26 cellular contexts compared by ENCODE assay signal in genomic region chr2:51516667-51517066, GRCh38.
"Had no signal": no experiment of that assay in that cellular context is flagged by ENCODE, and none has a peak within 500 bp of the region (broad histone marks: within the 10 kb centered on the region; RNA-seq: fewer than 3 reads in every experiment).

No MANE protein-coding gene starts in this region.

- ATAC-seq: gastroesophageal sphincter; naive thymus-derived CD4-positive, alpha-beta T cell; pancreas; psoas muscle; stimulated activated naive B cell treated with anti-CD40 and anti-IgM and Interleukin-4, amounts not matched to agents 10 μg/mL and 1 μg/mL and 100 μg/mL, for 72 hours; upper lobe of right lung had no signal

- H3K27ac ChIP-seq: breast epithelium, gastroesophageal sphincter, pancreas, psoas muscle, right atrium auricular region, stomach, suprapubic skin, tibial artery, upper lobe of right lung, VCaP had no signal

- H3K9me3 ChIP-seq: breast epithelium, gastroesophageal sphincter, pancreas, psoas muscle, right atrium auricular region, stomach, suprapubic skin, tibial artery, upper lobe of right lung had no signal

- DNase-seq: activated CD4-positive, alpha-beta T cell treated with anti-CD3 and anti-CD28 coated beads for 4 hours; activated CD4-positive, alpha-beta T cell treated with anti-CD3 and anti-CD28 coated beads, Interleukin-2, amount 50 U/mL, for 4 hours; activated CD8-positive, alpha-beta memory T cell treated with anti-CD3 and anti-CD28 coated beads for 24 hours; activated effector memory CD4-positive, alpha-beta T cell treated with anti-CD3 and anti-CD28 coated beads, Interleukin-2, amount 50 U/mL, for 16 hours; activated naive CD4-positive, alpha-beta T cell treated with anti-CD3 and anti-CD28 coated beads for 36 hours; amygdala; effector CD8-positive, alpha-beta T cell; head of caudate nucleus; hippocampal formation; kidney; midbrain; naive thymus-derived CD4-positive, alpha-beta T cell; pancreas; psoas muscle; stimulated activated CD4-positive, alpha-beta T cell treated with anti-CD3 and anti-CD28 coated beads, Interleukin-15, amount 100 ng/mL, for 24 hours; stimulated activated CD4-positive, alpha-beta T cell treated with anti-CD3 and anti-CD28 coated beads, Interleukin-2, amount 100 ng/mL, for 24 hours; stimulated activated naive B cell treated with anti-CD40 and anti-IgM and Interleukin-4, amounts not matched to agents 10 μg/mL and 1 μg/mL and 100 μg/mL, for 72 hours; stomach; tibial artery; upper lobe of right lung had no signal

- H3K36me3 ChIP-seq: breast epithelium, gastroesophageal sphincter, pancreas, right atrium auricular region, stomach, suprapubic skin, tibial artery, upper lobe of right lung had no signal

- H3K4me3 ChIP-seq: breast epithelium, gastroesophageal sphincter, pancreas, psoas muscle, right atrium auricular region, smooth muscle cell, stomach, suprapubic skin, tibial artery, upper lobe of right lung had no signal

- H3K4me1 ChIP-seq: breast epithelium, gastroesophageal sphincter, pancreas, psoas muscle, right atrium auricular region, stomach, suprapubic skin, tibial artery, upper lobe of right lung had no signal

- H3K27me3 ChIP-seq: breast epithelium, gastroesophageal sphincter, pancreas, right atrium auricular region, stomach, suprapubic skin, tibial artery, upper lobe of right lung had no signal

- H3K4me2 ChIP-seq: smooth muscle cell had no signal
